24 cellular contexts compared by ENCODE assay signal in genomic region chr21:26916799-26917198, GRCh38. TPM values are rescaled to one million over a fixed set of nuclear protein-coding genes. Genes with fewer than 3 reads are reported as not detected.
"Had no signal": no experiment of that assay in that cellular context is flagged by ENCODE, and none has a peak within 500 bp of the region (broad histone marks: within the 10 kb centered on the region; RNA-seq: fewer than 3 reads in every experiment).

No MANE protein-coding gene starts in this region.

- H3K27me3 ChIP-seq: neural progenitor cell, ovary, sigmoid colon, stomach, thyroid gland, vagina had no signal

- H3K27ac Mint-ChIP-seq: effector memory CD8-positive, alpha-beta T cell; memory B cell; mesothelial cell of epicardium; natural killer cell treated with Interleukin-12 subunit alpha and Interleukin-12 subunit beta and Interleukin-15 and Interleukin-18, amount 100 ng/mL, for 72 hours; neural progenitor cell; stimulated activated effector memory CD8-positive, alpha-beta T cell treated with anti-CD3 and anti-CD28 coated beads, Interleukin-12 subunit alpha, Interleukin-12 subunit beta, amount 100 ng/mL, for 72 hours had no signal

- H2AFZ ChIP-seq: neural progenitor cell had no signal

- H3K4me1 ChIP-seq: lower lobe of right lung, psoas muscle, sigmoid colon, stomach, thyroid gland, vagina had no signal

- H3K9me3 ChIP-seq: lower lobe of right lung, mucosa of descending colon, ovary, sigmoid colon, thyroid gland, vagina had no signal

- H3K9ac ChIP-seq: neural progenitor cell had no signal

- H3K4me3 Mint-ChIP-seq: effector memory CD8-positive, alpha-beta T cell; memory B cell; mesothelial cell of epicardium; naive B cell; natural killer cell treated with Interleukin-12 subunit alpha and Interleukin-12 subunit beta and Interleukin-15 and Interleukin-18, amount 100 ng/mL, for 72 hours; neural progenitor cell; stimulated activated effector memory CD8-positive, alpha-beta T cell treated with anti-CD3 and anti-CD28 coated beads, Interleukin-12 subunit alpha, Interleukin-12 subunit beta, amount 100 ng/mL, for 72 hours had no signal

- H3K4me1 Mint-ChIP-seq: memory B cell; naive B cell; stimulated activated effector memory CD8-positive, alpha-beta T cell treated with anti-CD3 and anti-CD28 coated beads, Interleukin-12 subunit alpha, Interleukin-12 subunit beta, amount 100 ng/mL, for 72 hours had no signal

- H3K36me3 ChIP-seq: lower lobe of right lung, neural progenitor cell, ovary, sigmoid colon, stomach, thyroid gland, vagina had no signal

- ATAC-seq: effector memory CD8-positive, alpha-beta T cell; left ventricle myocardium superior; lower lobe of right lung; mucosa of descending colon; natural killer cell treated with Interleukin-12 subunit alpha and Interleukin-12 subunit beta and Interleukin-15 and Interleukin-18, amount 100 ng/mL, for 72 hours; psoas muscle; right cardiac atrium; stimulated activated effector memory CD8-positive, alpha-beta T cell treated with anti-CD3 and anti-CD28 coated beads, Interleukin-12 subunit alpha, Interleukin-12 subunit beta, amount 100 ng/mL, for 72 hours had no signal

- H3K36me3 Mint-ChIP-seq: memory B cell; naive B cell; natural killer cell treated with Interleukin-12 subunit alpha and Interleukin-12 subunit beta and Interleukin-15 and Interleukin-18, amount 100 ng/mL, for 72 hours; neural progenitor cell; stimulated activated effector memory CD8-positive, alpha-beta T cell treated with anti-CD3 and anti-CD28 coated beads, Interleukin-12 subunit alpha, Interleukin-12 subunit beta, amount 100 ng/mL, for 72 hours had no signal

- DNase-seq: cortex of kidney; effector memory CD8-positive, alpha-beta T cell; hypothalamus; left ventricle myocardium superior; lower lobe of right lung; mucosa of descending colon; naive B cell; ovary; posterior cingulate gyrus; psoas muscle; right cardiac atrium; sigmoid colon; stimulated activated CD4-positive, alpha-beta T cell treated with anti-CD3 and anti-CD28 coated beads, Interleukin-2, amount 100 ng/mL, for 24 hours; stimulated activated CD4-positive, alpha-beta T cell treated with anti-CD3 and anti-CD28 coated beads, Interleukin-4, amount 100 ng/mL, for 24 hours; stimulated activated naive CD4-positive, alpha-beta T cell treated with Interleukin-2 at 50 U/mL for 16 hours; stomach; thyroid gland; trophoblast cell had no signal

- H3K4me2 ChIP-seq: neural progenitor cell had no signal

- H3K4me3 ChIP-seq: lower lobe of right lung, mucosa of descending colon, neural progenitor cell, ovary, psoas muscle, sigmoid colon, stomach, thyroid gland, vagina had no signal

- H3K27ac ChIP-seq: lower lobe of right lung, neural progenitor cell, ovary, psoas muscle, sigmoid colon, stomach, thyroid gland, vagina had no signal

- H3K27me3 Mint-ChIP-seq: memory B cell, naive B cell had no signal

RNA-seq across cellular contexts. Expression of gene ADAMTS5, which starts 50.1 kb away (rescaled TPM):
- total RNA-seq: natural killer cell treated with Interleukin-12 subunit alpha and Interleukin-12 subunit beta and Interleukin-15 and Interleukin-18, amount 100 ng/mL, for 72 hours had no signal
